Comparison of ENCODE assay signal across 29 cellular contexts in genomic region chr7:28395404-28395803, GRCh38. TPM values are rescaled to one million over a fixed set of nuclear protein-coding genes. Genes with fewer than 3 reads are reported as not detected.
DNase-seq lines count a peak whose midpoint lies in the region; ATAC-seq, FAIRE-seq and TF ChIP-seq lines count a peak whose summit lies in the region.
"Had no signal": no experiment of that assay in that cellular context is flagged by ENCODE, and none has a peak within 500 bp of the region (broad histone marks: within the 10 kb centered on the region; RNA-seq: fewer than 3 reads in every experiment).

No MANE protein-coding gene starts in this region.

- no peak overlapping the region for H3K27ac Mint-ChIP-seq in H9
- H3K27ac Mint-ChIP-seq: CD14-positive monocyte; CD4-positive, alpha-beta memory T cell; CD4-positive, CD25-positive, alpha-beta regulatory T cell; CD8-positive, alpha-beta memory T cell had no signal

- H3K27ac ChIP-seq in HEK293 (ENCODE audit: extremely low read depth, low read depth, low read length) (no peak overlapping the region), Karpas-422 (ENCODE audit: low read length) (no peak overlapping the region), H1 (ENCODE audit: low read depth, low read length) (no peak overlapping the region), tibial nerve (no peak overlapping the region), H9 (ENCODE audit: insufficient read length, low read depth, low read length) (no peak overlapping the region)
- H3K27ac ChIP-seq: BLaER1 had no signal

- H3T11ph ChIP-seq in H9 (ENCODE audit: low read length), result no peak overlapping the region

- no peaks in the 10 kb centered on the region for H3K9me2 ChIP-seq in Karpas-422 (replicated peaks; ENCODE audit: insufficient read depth, low read length)

- no peak overlapping the region for H2BK12ac ChIP-seq in H1 (ENCODE audit: low read depth, low read length)
- no peak overlapping the region for H2BK12ac ChIP-seq in H9 (ENCODE audit: insufficient read length, low read depth, low read length)

- no peaks in the 10 kb centered on the region for H3K79me1 ChIP-seq in H1 (ENCODE audit: low read depth, low read length)
- no peaks in the 10 kb centered on the region for H3K79me1 ChIP-seq in H9 (ENCODE audit: insufficient read depth, low read depth, low read length, poor library complexity, severe bottlenecking)

- no peak overlapping the region for H2AK5ac ChIP-seq in H1 (ENCODE audit: low read depth, low read length)
- H2AK5ac ChIP-seq in H9 (ENCODE audit: insufficient read length, low read length), result no peak overlapping the region

- POLR2A ChIA-PET in HEK293 (lab: Yijun Ruan, JAX), result no interaction called here
- POLR2A ChIA-PET in H1 (lab: Charles Lee; ENCODE audit: partially characterized antibody), result no interaction called here

- no peaks in the 10 kb centered on the region for H3K9me3 Mint-ChIP-seq in H9

- H3K4me2 ChIP-seq in Karpas-422 (ENCODE audit: low read depth, low read length, poor library complexity, severe bottlenecking) (no peak overlapping the region), H1 (ENCODE audit: insufficient read depth in 1 of 2, low read depth in 2 of 2, low read length in 2 of 2) (no peak overlapping the region), H9 (ENCODE audit: insufficient read depth, insufficient read length, low read length) (no peak overlapping the region)
- H3K4me2 ChIP-seq: BLaER1 had no signal

- 0 out of 2 replicates have a peak, but pooled peaks cover 2% of the 10 kb centered on the region for H3K27me3 ChIP-seq in Karpas-422 (ENCODE audit: low read length)
- H3K27me3 ChIP-seq in H1 (replicated peaks in 1 of 4; ENCODE audit: control insufficient read depth in 3 of 4, extremely low read depth in 1 of 4, insufficient read depth in 3 of 4, low read length in 3 of 4), result no peaks in the 10 kb centered on the region
- H3K27me3 ChIP-seq in tibial nerve, result no peaks in the 10 kb centered on the region
- H3K27me3 ChIP-seq in H9 (ENCODE audit: insufficient read depth, low read length), result no peaks in the 10 kb centered on the region
- H3K27me3 ChIP-seq: BLaER1 had no signal

- no peak overlapping the region for H3K4me3 Mint-ChIP-seq in H9
- H3K4me3 Mint-ChIP-seq: CD14-positive monocyte; CD4-positive, alpha-beta memory T cell; CD4-positive, CD25-positive, alpha-beta regulatory T cell; CD8-positive, alpha-beta memory T cell had no signal

- no peak overlapping the region for H3K4me3 ChIP-seq in HEK293 (ENCODE audit: low read depth, low read length)
- no peak overlapping the region for H3K4me3 ChIP-seq in Karpas-422 (ENCODE audit: low read length)
- no peak overlapping the region for H3K4me3 ChIP-seq in H1 (ENCODE audit: extremely low read depth in 1 of 4, insufficient read depth in 2 of 4, low read depth in 3 of 4, low read length in 4 of 4)
- H3K4me3 ChIP-seq in tibial nerve, result no peak overlapping the region
- H3K4me3 ChIP-seq: BLaER1, GM12878 had no signal

- peaks cover 3% of the 10 kb centered on the region in 2 experiments; a peak in 1 of 4 replicates for H3K4me1 Mint-ChIP-seq in H9
- H3K4me1 Mint-ChIP-seq: CD14-positive monocyte; CD4-positive, alpha-beta memory T cell; CD4-positive, CD25-positive, alpha-beta regulatory T cell; CD8-positive, alpha-beta memory T cell had no signal

- no peaks in the 10 kb centered on the region for H3K27me3 Mint-ChIP-seq in H9 (ENCODE audit: low read depth)

- H2AFZ ChIP-seq in Karpas-422 (ENCODE audit: low read length), result no peak overlapping the region
- H2AFZ ChIP-seq in H1 (ENCODE audit: low read length), result 0 out of 2 replicates have a peak overlapping the region, but pooled peaks have one; percentile 86
- H2AFZ ChIP-seq in H9 (ENCODE audit: low read length), result no peak overlapping the region

- TF ChIP-seq POLR2A in H1 (IDR thresholded peaks at IDR 0.05; ENCODE audit: control extremely low read depth in 1 of 2, low read depth in 2 of 2, low read length in 2 of 2) (no peak), tibial nerve (IDR thresholded peaks at IDR 0.05) (no peak)

- H3K18ac ChIP-seq in H1 (ENCODE audit: extremely low read depth, low read length), result no peak overlapping the region
- H3K18ac ChIP-seq in H9 (ENCODE audit: insufficient read length, low read depth, low read length), result no peak overlapping the region

- 85% methylated on average over 3 of the region's 3 CpGs; no CpG with 5 or more reads in 1 of the 2 experiments for WGBS in H1 (ENCODE audit: extremely low coverage in 1 of 2, insufficient coverage in 1 of 2, insufficient read length in 1 of 2, insufficient replicate concordance in 2 of 2, low coverage in 1 of 2, low lambda C conversion rate in 2 of 2, missing lambda C conversion rate in 1 of 2), 2 experiments
- 58 to 66% methylated on average over 3 of the region's 3 CpGs for WGBS in tibial nerve, 2 donors
- no CpG with 5 or more reads among the region's 3 CpGs for WGBS in H9 (ENCODE audit: extremely low coverage, insufficient read length, low lambda C conversion rate)

- H4K8ac ChIP-seq in H1 (ENCODE audit: extremely low read depth, insufficient read depth, low read length), result no peak overlapping the region
- no peak overlapping the region for H4K8ac ChIP-seq in H9 (replicated peaks; ENCODE audit: insufficient read length, low read depth, low read length)

- H3K36me3 ChIP-seq in HEK293 (ENCODE audit: control insufficient read depth in 2 of 2, insufficient read depth in 1 of 2, low read length in 2 of 2) (no peaks in the 10 kb centered on the region), Karpas-422 (ENCODE audit: insufficient read depth, low read length) (no peaks in the 10 kb centered on the region), H1 (ENCODE audit: control insufficient read depth in 2 of 4, insufficient read depth in 4 of 4, low read length in 3 of 4) (no peaks in the 10 kb centered on the region), tibial nerve (no peaks in the 10 kb centered on the region)
- H3K36me3 ChIP-seq: BE2C, BLaER1 had no signal

- peak; percentile 42 for FAIRE-seq in H1 (lab: Jason Lieb, UNC)
- FAIRE-seq: A204.1, GM12892, GM18507 had no signal

- H4K5ac ChIP-seq in H1 (ENCODE audit: insufficient read length, low read depth, low read length), result no peak overlapping the region
- no peak overlapping the region for H4K5ac ChIP-seq in H9 (ENCODE audit: insufficient read length, low read depth, low read length)

- H2BK5ac ChIP-seq in H1 (ENCODE audit: low read depth, low read length) (no peak overlapping the region), H9 (ENCODE audit: insufficient read length, low read length) (no peak overlapping the region)

- TF ChIP-seq CTCF in HEK293 (tag by site-specific recombination; IDR thresholded peaks at IDR 0.05), result no peak
- TF ChIP-seq CTCF in H1 (IDR thresholded peaks at IDR 0.05; ENCODE audit: control extremely low read depth in 1 of 3, insufficient read depth in 1 of 3, low read depth in 1 of 3, low read length in 3 of 3), result no peak
- no peak for TF ChIP-seq CTCF in tibial nerve (IDR thresholded peaks at IDR 0.05)
- TF ChIP-seq CTCF in H9 (conservative IDR thresholded peaks at IDR 0.05), result no peak

- TF ChIP-seq EP300 in H1 (IDR thresholded peaks at IDR 0.05; ENCODE audit: borderline replicate concordance in 1 of 2, low read depth in 2 of 2, low read length in 2 of 2) (no peak), tibial nerve (IDR thresholded peaks at IDR 0.05) (no peak)

- no peaks in the 10 kb centered on the region for H3K23me2 ChIP-seq in H1 (ENCODE audit: low read depth, low read length)
- no peaks in the 10 kb centered on the region for H3K23me2 ChIP-seq in H9 (ENCODE audit: insufficient read length, low read depth, low read length, poor library complexity, severe bottlenecking)

- H3K4ac ChIP-seq in H1 (replicated peaks; ENCODE audit: insufficient read length, low read depth, low read length) (no peak overlapping the region), H9 (ENCODE audit: low read depth, low read length) (no peak overlapping the region)

- no peaks in the 10 kb centered on the region for H3K36me3 Mint-ChIP-seq in H9 (ENCODE audit: insufficient read depth in 1 of 3, low read depth in 3 of 3)
- H3K36me3 Mint-ChIP-seq: CD14-positive monocyte; CD4-positive, alpha-beta memory T cell; CD4-positive, CD25-positive, alpha-beta regulatory T cell; CD8-positive, alpha-beta memory T cell had no signal

- DNase-seq in Karpas-422 (peak; percentile 4), H1 (ENCODE audit: low read depth in 1 of 2, low spot score in 2 of 2) (no peak), tibial nerve (ENCODE audit: low spot score in 2 of 2) (no peak), head of caudate nucleus (no peak), H9 (no peak), T-helper 9 cell (no peak)
- DNase-seq: 8988T; ACHN; BE2C; C1 segment of cervical spinal cord; CD4-positive, alpha-beta memory T cell; CD4-positive, CD25-positive, alpha-beta regulatory T cell; CD8-positive, alpha-beta memory T cell; COR-L47; DMS 273 treated with DMSO at 0.1 percent for 48 hours; DMS153; DMS53; DMS79; DND-41; EL; GDM1 had no signal

- H3K14ac ChIP-seq in H1 (ENCODE audit: insufficient read length) (no peak overlapping the region), H9 (ENCODE audit: insufficient read depth, low read length) (no peak overlapping the region)

- intact Hi-C loops in head of caudate nucleus (cut with DNase I), result no loop called here

- H3K4me1 ChIP-seq in HEK293 (ENCODE audit: control insufficient read depth, insufficient read depth, low read length), result no peaks in the 10 kb centered on the region
- no peaks in the 10 kb centered on the region for H3K4me1 ChIP-seq in Karpas-422 (ENCODE audit: low read length)
- no peaks in the 10 kb centered on the region for H3K4me1 ChIP-seq in H1 (replicated peaks in 1 of 4; ENCODE audit: control insufficient read depth in 3 of 4, insufficient read depth in 4 of 4, low read length in 3 of 4)
- H3K4me1 ChIP-seq in tibial nerve, result no peaks in the 10 kb centered on the region
- no peaks in the 10 kb centered on the region for H3K4me1 ChIP-seq in H9 (ENCODE audit: insufficient read depth, low read length)
- H3K4me1 ChIP-seq: BE2C, BLaER1 had no signal

- H2BK120ac ChIP-seq in H1 (replicated peaks; ENCODE audit: low read depth, low read length) (no peak overlapping the region), H9 (ENCODE audit: low read depth, low read length, poor library complexity, severe bottlenecking) (no peak overlapping the region)

- H3K23ac ChIP-seq in H1 (ENCODE audit: insufficient read length) (no peak overlapping the region), H9 (ENCODE audit: insufficient read length, low read depth, low read length) (no peak overlapping the region)

- H3K9ac ChIP-seq in Karpas-422 (ENCODE audit: low read length) (no peak overlapping the region), H1 (replicated peaks in 1 of 4; ENCODE audit: extremely low read depth in 1 of 4, low read depth in 3 of 4, low read length in 3 of 4) (no peak overlapping the region), H9 (ENCODE audit: extremely low read depth, insufficient read length, low read length) (no peak overlapping the region)
- H3K9ac ChIP-seq: BLaER1 had no signal

- peak; percentile 32 for ATAC-seq in esophagus mucosa
- ATAC-seq: GM12878 had no signal

- H2BK15ac ChIP-seq in H1 (ENCODE audit: low read length) (no peak overlapping the region), H9 (ENCODE audit: low read depth, low read length) (no peak overlapping the region)

- no peaks in the 10 kb centered on the region for H4K20me1 ChIP-seq in Karpas-422 (ENCODE audit: insufficient read depth, low read depth, low read length)
- no peaks in the 10 kb centered on the region for H4K20me1 ChIP-seq in H1 (replicated peaks in 1 of 2; ENCODE audit: control insufficient read depth in 1 of 2, insufficient read depth in 2 of 2, low read length in 2 of 2)
- no peaks in the 10 kb centered on the region for H4K20me1 ChIP-seq in H9 (ENCODE audit: control insufficient read depth, insufficient read depth, insufficient read length)
- H4K20me1 ChIP-seq: BLaER1 had no signal

- H2BK20ac ChIP-seq in H1 (ENCODE audit: low read length) (no peak overlapping the region), H9 (ENCODE audit: low read depth, low read length, poor library complexity, severe bottlenecking) (no peak overlapping the region)

- no peak overlapping the region for H4K91ac ChIP-seq in H1 (replicated peaks; ENCODE audit: insufficient read length, low read length)
- no peak overlapping the region for H4K91ac ChIP-seq in H9 (ENCODE audit: insufficient read length, low read depth, low read length)

- no peaks in the 10 kb centered on the region; the same call in 1 of the 2 replicates for H3K9me3 ChIP-seq in HEK293 (ENCODE audit: control insufficient read depth, insufficient read depth, low read depth, low read length)
- no peaks in the 10 kb centered on the region for H3K9me3 ChIP-seq in Karpas-422 (ENCODE audit: low read length)
- H3K9me3 ChIP-seq in H1 (ENCODE audit: insufficient read depth in 2 of 2, low read depth in 1 of 2, low read length in 1 of 2), result no peaks in the 10 kb centered on the region
- no peaks in the 10 kb centered on the region for H3K9me3 ChIP-seq in tibial nerve
- H3K9me3 ChIP-seq in H9 (ENCODE audit: control insufficient read depth, low read depth, low read length), result no peaks in the 10 kb centered on the region
- H3K9me3 ChIP-seq: BE2C had no signal

- no peak for TF ChIP-seq RAD21 in H1 (IDR thresholded peaks at IDR 0.05 in 1 of 2, conservative IDR thresholded peaks at IDR 0.05 in 1 of 2; ENCODE audit: low read depth in 2 of 2, low read length in 2 of 2)

- CTCF ChIA-PET in HEK293 (lab: Yijun Ruan, JAX), result interaction anchor here (1.0 kb wide), 1 partner anchor 526 kb away, joined by 3 read pairs; no protein-coding TSS in a partner anchor
- CTCF ChIA-PET in H1 (lab: Charles Lee; ENCODE audit: partially characterized antibody), result interaction anchor here (0.9 kb wide), 1 partner anchor 231 kb away, joined by 3 read pairs; no protein-coding TSS in a partner anchor

- H3K56ac ChIP-seq in H1 (replicated peaks; ENCODE audit: insufficient read length, low read depth, low read length) (no peak overlapping the region), H9 (ENCODE audit: insufficient read length, low read depth, low read length) (no peak overlapping the region)

- H3K79me2 ChIP-seq in Karpas-422 (ENCODE audit: low read length) (no peaks in the 10 kb centered on the region), H1 (ENCODE audit: control insufficient read depth in 1 of 2, insufficient read depth in 2 of 2, low read length in 2 of 2) (no peaks in the 10 kb centered on the region), H9 (ENCODE audit: insufficient read depth, low read length) (no peaks in the 10 kb centered on the region)

RNA-seq across cellular contexts. Expression of gene CREB5, which starts 16.9 kb away (rescaled TPM):
- total RNA-seq in Karpas-422 (2014; rRNA removed; shearing (Covaris generic); ENCODE audit: low replicate concordance), result 7.8 and 52.1 TPM in 2 replicates
- total RNA-seq in H1 (2021; fragmentation: NEBNext Ultra II Directional; extraction: Animal tissue kit (Norgen Biotek cat#: 25700)), result 2.6 and 2.7 TPM in 2 replicates
- polyA plus RNA-seq in H1 (2011; rRNA removed), result 2.4 and 4.4 TPM in 2 replicates
- polyA plus RNA-seq in H1 (2011; cell fraction: cytosol; rRNA removed), result 2.0 TPM
- 4.6 TPM for polyA plus RNA-seq in H1 (2011; cell fraction: nucleus; rRNA removed)
- polyA plus RNA-seq in H1 (2012, experiment 1 of 2), result 0.23 to 1.2 TPM (median 1.0 TPM) in 4 replicates
- polyA plus RNA-seq in H1 (2012, experiment 2 of 2), result 0.29 TPM
- 3.0 TPM for polyA plus RNA-seq in H1 (2013, experiment 1 of 2)
- 2.4 TPM for polyA plus RNA-seq in H1 (2013, experiment 2 of 2)
- polyA minus RNA-seq in H1 (2011; rRNA and poly(A)+ RNA removed), result 2.3 and 3.2 TPM in 2 replicates
- 1.5 TPM for polyA minus RNA-seq in H1 (2011; cell fraction: cytosol; rRNA and poly(A)+ RNA removed)
- 12.9 TPM for polyA minus RNA-seq in H1 (2011; cell fraction: nucleus; rRNA and poly(A)+ RNA removed)
- total RNA-seq in esophagus mucosa (2.5 TPM), tibial nerve (10 to 100 TPM; 16.8 to 22.4 (median 20.9) TPM), H9 (2021) (3.3 and 4.0 TPM in 2 replicates)
- total RNA-seq: CD4-positive, alpha-beta memory T cell; CD8-positive, alpha-beta memory T cell had no signal
- polyA plus RNA-seq: CD4-positive, alpha-beta memory T cell; CD4-positive, CD25-positive, alpha-beta regulatory T cell; CD8-positive, alpha-beta memory T cell had no signal
